In genomic region chr7:150266953-150267665, GRCh38 we compare ENCODE assay signal across 7 cellular contexts. TPM values are rescaled to one million over a fixed set of nuclear protein-coding genes. Genes with fewer than 3 reads are reported as not detected.
DNase-seq lines count a peak whose midpoint lies in the region; ATAC-seq and TF ChIP-seq lines count a peak whose summit lies in the region.
"Not testable (repeated sequence)": the region's sequence is repeated elsewhere in the genome, so short reads cannot be mapped to it uniquely, and the experiment has no call there.

No MANE protein-coding gene starts in this region.

- H3K9me3 Mint-ChIP-seq in GM23338; WTC11; glutamatergic neuron (ENCODE audit: unreplicated experiment); neural progenitor cell: not testable (repeated sequence)

- POLR2A ChIA-PET in WTC11 (lab: Charles Lee): not testable (repeated sequence)

- H3K4me1 ChIP-seq in GM23338 (ENCODE audit: insufficient read depth); neural progenitor cell; upper lobe of right lung: not testable (repeated sequence)

- not testable (repeated sequence) for H3K27ac Mint-ChIP-seq in GM23338; WTC11; glutamatergic neuron (ENCODE audit: unreplicated experiment); neural progenitor cell

- H3K4me3 ChIP-seq in GM23338, neural progenitor cell, upper lobe of right lung: not testable (repeated sequence)

- H3K9ac ChIP-seq in neural progenitor cell: not testable (repeated sequence)

- not testable (repeated sequence) for H3K27me3 Mint-ChIP-seq in GM23338 (ENCODE audit: insufficient read depth, low read depth, poor library complexity); WTC11 (ENCODE audit: low read depth); glutamatergic neuron (ENCODE audit: unreplicated experiment); neural progenitor cell (ENCODE audit: insufficient read depth, low read depth)

- in situ Hi-C loops in KBM-7 (cut with MboI; ENCODE audit: low pct_unique_long_range_greater_than_20kb, low sequenced_read_pairs): not testable (repeated sequence)

- not testable (repeated sequence) for DNase-seq in GM23338 (ENCODE audit: low spot score); WTC11 (ENCODE audit: low spot score); glutamatergic neuron; upper lobe of right lung
- DNase-seq in KBM-7: peak; percentile 20
- DNase-seq in NCI-H2107 treated with DMSO at 0.1 percent for 48 hours (lab: John Stamatoyannopoulos, UW; ENCODE audit: unreplicated experiment): peak; percentile 14
- DNase-seq in neural progenitor cell (ENCODE audit: low spot score): peak; percentile 13

- not testable (repeated sequence) for H3K4me1 Mint-ChIP-seq in GM23338; WTC11; glutamatergic neuron (ENCODE audit: low read depth, unreplicated experiment); neural progenitor cell

- H3K79me2 ChIP-seq in GM23338 (replicated peaks; ENCODE audit: insufficient read depth); neural progenitor cell (ENCODE audit: low read depth): not testable (repeated sequence)

- not testable (repeated sequence) for H3K27ac ChIP-seq in GM23338 (ENCODE audit: low read depth); neural progenitor cell; upper lobe of right lung

- H4K20me1 ChIP-seq in GM23338 (replicated peaks; ENCODE audit: insufficient read depth); neural progenitor cell (ENCODE audit: low read depth): not testable (repeated sequence)

- H3K4me2 ChIP-seq in GM23338, neural progenitor cell: not testable (repeated sequence)

- H3K36me3 ChIP-seq in GM23338 (ENCODE audit: insufficient read depth); neural progenitor cell; upper lobe of right lung: not testable (repeated sequence)

- not testable (repeated sequence) for H3K9me3 ChIP-seq in neural progenitor cell (ENCODE audit: low read depth); upper lobe of right lung

- not testable (repeated sequence) for H3K4me3 Mint-ChIP-seq in GM23338; WTC11; glutamatergic neuron (ENCODE audit: unreplicated experiment); neural progenitor cell

- intact Hi-C loops in upper lobe of right lung (cut with DNase I): not testable (repeated sequence)

- not testable (repeated sequence) for H3K27me3 ChIP-seq in GM23338 (ENCODE audit: insufficient read depth); upper lobe of right lung
- peaks cover 12% of the 10 kb centered on the region for H3K27me3 ChIP-seq in neural progenitor cell

- H2AFZ ChIP-seq in GM23338; neural progenitor cell (replicated peaks): not testable (repeated sequence)

- TF ChIP-seq CTCF in GM23338 (conservative IDR thresholded peaks at IDR 0.05; ENCODE audit: low read depth in 2 of 2): 0 out of 4 replicates have a peak, but pooled peaks of 1 of the 2 experiments have one; percentile 6
- TF ChIP-seq CTCF in WTC11 (IDR thresholded peaks at IDR 0.05): not testable (repeated sequence)
- TF ChIP-seq CTCF in glutamatergic neuron (IDR thresholded peaks at IDR 0.05; ENCODE audit: partially characterized antibody, unreplicated experiment): peak; percentile 16
- peak; percentile 39 for TF ChIP-seq CTCF in neural progenitor cell (IDR thresholded peaks at IDR 0.05)
- peak; percentile 4 for TF ChIP-seq CTCF in upper lobe of right lung (IDR thresholded peaks at IDR 0.05)

- peak; percentile 21; the same call in 1 of the 3 replicates for ATAC-seq in GM23338
- ATAC-seq in WTC11: peak; percentile 36; the same call in 1 of the 2 replicates
- not testable (repeated sequence) for ATAC-seq in upper lobe of right lung

- not testable (repeated sequence) for H3K36me3 Mint-ChIP-seq in GM23338 (ENCODE audit: low read depth); WTC11; glutamatergic neuron (ENCODE audit: unreplicated experiment); neural progenitor cell

- not testable (repeated sequence) for H3K9me2 ChIP-seq in GM23338 (ENCODE audit: insufficient read depth)

- CTCF ChIA-PET in WTC11 (lab: Charles Lee): not testable (repeated sequence)

- H3F3A ChIP-seq in GM23338 (replicated peaks; ENCODE audit: low read depth); neural progenitor cell (ENCODE audit: low read depth): not testable (repeated sequence)

RNA-seq across cellular contexts. Expression of gene LRRC61, which starts 56.0 kb away (rescaled TPM):
- 67.6 and 75.2 TPM in 2 replicates for total RNA-seq in GM23338 (2014; rRNA removed; shearing (Covaris generic))
- polyA plus RNA-seq in GM23338 (2016; fragmentation: Nextera tagmentation; extraction: Ambion mirVana): 29.7 and 34.7 TPM in 2 replicates
- total RNA-seq in WTC11 (2021) (27.7 to 33.3 TPM (median 32.7 TPM) in 3 replicates), glutamatergic neuron (ENCODE audit: unreplicated experiment) (10.2 TPM), neural progenitor cell (ENCODE audit: low replicate concordance) (2.0 and 14.3 TPM in 2 replicates), upper lobe of right lung (10.2 TPM)

RNA-seq across cellular contexts. Expression of gene ACTR3C, which starts 56.2 kb away (rescaled TPM):
- 1.5 and 5.8 TPM in 2 replicates for total RNA-seq in GM23338 (2014; rRNA removed; shearing (Covaris generic))
- 1.8 and 3.5 TPM in 2 replicates for polyA plus RNA-seq in GM23338 (2016; fragmentation: Nextera tagmentation; extraction: Ambion mirVana)
- total RNA-seq in WTC11 (2021) (0.96 to 1.5 TPM (median 1.4 TPM) in 3 replicates), glutamatergic neuron (ENCODE audit: unreplicated experiment) (not detected), neural progenitor cell (ENCODE audit: low replicate concordance) (not detected in 2 replicates), upper lobe of right lung (20.1 TPM)
